Comparison of ENCODE assay signal across 1 cellular context in genomic region chr3:37054370-37054769, GRCh38.
TF ChIP-seq lines count a peak whose summit lies in the region.

No MANE protein-coding gene starts in this region.

TF ChIP-seq in K562, 482 proteins besides CTCF, POLR2A, EP300 and RAD21 (continued from another document):
- TF ChIP-seq, protein P1, sequence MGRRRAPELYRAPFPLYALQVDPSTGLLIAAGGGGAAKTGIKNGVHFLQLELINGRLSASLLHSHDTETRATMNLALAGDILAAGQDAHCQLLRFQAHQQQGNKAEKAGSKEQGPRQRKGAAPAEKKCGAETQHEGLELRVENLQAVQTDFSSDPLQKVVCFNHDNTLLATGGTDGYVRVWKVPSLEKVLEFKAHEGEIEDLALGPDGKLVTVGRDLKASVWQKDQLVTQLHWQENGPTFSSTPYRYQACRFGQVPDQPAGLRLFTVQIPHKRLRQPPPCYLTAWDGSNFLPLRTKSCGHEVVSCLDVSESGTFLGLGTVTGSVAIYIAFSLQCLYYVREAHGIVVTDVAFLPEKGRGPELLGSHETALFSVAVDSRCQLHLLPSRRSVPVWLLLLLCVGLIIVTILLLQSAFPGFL (CRISPR knock-in tag; IDR thresholded peaks at IDR 0.05): no peak
- TF ChIP-seq CSDE1 (IDR thresholded peaks at IDR 0.05) (no peak), TAL1 (IDR thresholded peaks at IDR 0.05) (no peak), ZBTB1 (CRISPR knock-in tag; IDR thresholded peaks at IDR 0.05; ENCODE audit: borderline replicate concordance, low read depth) (no peak), ZNF41 (CRISPR knock-in tag; conservative IDR thresholded peaks at IDR 0.05) (no peak), SMAD3 (CRISPR knock-in tag; conservative IDR thresholded peaks at IDR 0.05) (no peak), SAP30 (IDR thresholded peaks at IDR 0.05; ENCODE audit: borderline replicate concordance, insufficient read depth, low read depth, low read length, poor library complexity, severe bottlenecking) (no peak), MEF2D (tag; conservative IDR thresholded peaks at IDR 0.05; ENCODE audit: low read depth) (0 out of 2 replicates have a peak, but pooled peaks have one; percentile 58), NFIC (IDR thresholded peaks at IDR 0.05) (no peak), SRSF7 (optimal IDR thresholded peaks at IDR 0.05; ENCODE audit: low read depth, low read length) (no peak), ATF3 (IDR thresholded peaks at IDR 0.05) (peak; percentile 80), ATF3 (CRISPR knock-in tag; conservative IDR thresholded peaks at IDR 0.05) (no peak), ETV1 (tag; conservative IDR thresholded peaks at IDR 0.05; ENCODE audit: low read depth) (no peak), FOSL1 (tag; conservative IDR thresholded peaks at IDR 0.05) (peak; percentile 69), IRF1 (CRISPR knock-in tag; IDR thresholded peaks at IDR 0.05; ENCODE audit: borderline replicate concordance) (no peak), SMARCA4 (IDR thresholded peaks at IDR 0.05) (peak; percentile 21; the same call in 1 of the 2 replicates), PRPF4 (IDR thresholded peaks at IDR 0.05; ENCODE audit: insufficient read depth, low read depth, low read length, poor library complexity, severe bottlenecking) (no peak), MEF2A (IDR thresholded peaks at IDR 0.05; ENCODE audit: control insufficient read depth, low read depth, low read length) (peak; percentile 86), JUN (IDR thresholded peaks at IDR 0.05; ENCODE audit: borderline replicate concordance, low read depth, low read length) (0 out of 2 replicates have a peak, but pooled peaks have one; percentile 15), JUN (CRISPR knock-in tag; IDR thresholded peaks at IDR 0.05; ENCODE audit: borderline replicate concordance) (no peak), HMG20B (CRISPR knock-in tag; IDR thresholded peaks at IDR 0.05) (no peak), NR1H2 (CRISPR knock-in tag; IDR thresholded peaks at IDR 0.05) (no peak), JUND (IDR thresholded peaks at IDR 0.05; ENCODE audit: borderline replicate concordance, low read depth, low read length) (peak; percentile 70; the same call in 1 of the 2 replicates), JUND (tag; IDR thresholded peaks at IDR 0.05; ENCODE audit: borderline replicate concordance, low read depth, low read length) (peak; percentile 60; the same call in 2 of the 3 replicates), SP2 (IDR thresholded peaks at IDR 0.05; ENCODE audit: extremely low read depth, low read depth, low read length, poor library complexity, severe bottlenecking) (no peak), KDM1A (IDR thresholded peaks at IDR 0.05) (no peak), CBX1 (IDR thresholded peaks at IDR 0.05; ENCODE audit: low read depth) (no peak), POLR2H (tag; IDR thresholded peaks at IDR 0.05; ENCODE audit: low read depth) (peak; percentile 43), PHF20 (IDR thresholded peaks at IDR 0.05; ENCODE audit: partially characterized antibody) (no peak), ZNF384 (IDR thresholded peaks at IDR 0.05; ENCODE audit: low read depth, low read length) (no peak), FOXK1 (CRISPR knock-in tag; IDR thresholded peaks at IDR 0.05; ENCODE audit: borderline replicate concordance) (no peak)
- TF ChIP-seq, protein P2, sequence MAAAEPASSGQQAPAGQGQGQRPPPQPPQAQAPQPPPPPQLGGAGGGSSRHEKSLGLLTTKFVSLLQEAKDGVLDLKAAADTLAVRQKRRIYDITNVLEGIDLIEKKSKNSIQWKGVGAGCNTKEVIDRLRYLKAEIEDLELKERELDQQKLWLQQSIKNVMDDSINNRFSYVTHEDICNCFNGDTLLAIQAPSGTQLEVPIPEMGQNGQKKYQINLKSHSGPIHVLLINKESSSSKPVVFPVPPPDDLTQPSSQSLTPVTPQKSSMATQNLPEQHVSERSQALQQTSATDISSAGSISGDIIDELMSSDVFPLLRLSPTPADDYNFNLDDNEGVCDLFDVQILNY (CRISPR knock-in tag; IDR thresholded peaks at IDR 0.05): no peak
- TF ChIP-seq, protein P3, sequence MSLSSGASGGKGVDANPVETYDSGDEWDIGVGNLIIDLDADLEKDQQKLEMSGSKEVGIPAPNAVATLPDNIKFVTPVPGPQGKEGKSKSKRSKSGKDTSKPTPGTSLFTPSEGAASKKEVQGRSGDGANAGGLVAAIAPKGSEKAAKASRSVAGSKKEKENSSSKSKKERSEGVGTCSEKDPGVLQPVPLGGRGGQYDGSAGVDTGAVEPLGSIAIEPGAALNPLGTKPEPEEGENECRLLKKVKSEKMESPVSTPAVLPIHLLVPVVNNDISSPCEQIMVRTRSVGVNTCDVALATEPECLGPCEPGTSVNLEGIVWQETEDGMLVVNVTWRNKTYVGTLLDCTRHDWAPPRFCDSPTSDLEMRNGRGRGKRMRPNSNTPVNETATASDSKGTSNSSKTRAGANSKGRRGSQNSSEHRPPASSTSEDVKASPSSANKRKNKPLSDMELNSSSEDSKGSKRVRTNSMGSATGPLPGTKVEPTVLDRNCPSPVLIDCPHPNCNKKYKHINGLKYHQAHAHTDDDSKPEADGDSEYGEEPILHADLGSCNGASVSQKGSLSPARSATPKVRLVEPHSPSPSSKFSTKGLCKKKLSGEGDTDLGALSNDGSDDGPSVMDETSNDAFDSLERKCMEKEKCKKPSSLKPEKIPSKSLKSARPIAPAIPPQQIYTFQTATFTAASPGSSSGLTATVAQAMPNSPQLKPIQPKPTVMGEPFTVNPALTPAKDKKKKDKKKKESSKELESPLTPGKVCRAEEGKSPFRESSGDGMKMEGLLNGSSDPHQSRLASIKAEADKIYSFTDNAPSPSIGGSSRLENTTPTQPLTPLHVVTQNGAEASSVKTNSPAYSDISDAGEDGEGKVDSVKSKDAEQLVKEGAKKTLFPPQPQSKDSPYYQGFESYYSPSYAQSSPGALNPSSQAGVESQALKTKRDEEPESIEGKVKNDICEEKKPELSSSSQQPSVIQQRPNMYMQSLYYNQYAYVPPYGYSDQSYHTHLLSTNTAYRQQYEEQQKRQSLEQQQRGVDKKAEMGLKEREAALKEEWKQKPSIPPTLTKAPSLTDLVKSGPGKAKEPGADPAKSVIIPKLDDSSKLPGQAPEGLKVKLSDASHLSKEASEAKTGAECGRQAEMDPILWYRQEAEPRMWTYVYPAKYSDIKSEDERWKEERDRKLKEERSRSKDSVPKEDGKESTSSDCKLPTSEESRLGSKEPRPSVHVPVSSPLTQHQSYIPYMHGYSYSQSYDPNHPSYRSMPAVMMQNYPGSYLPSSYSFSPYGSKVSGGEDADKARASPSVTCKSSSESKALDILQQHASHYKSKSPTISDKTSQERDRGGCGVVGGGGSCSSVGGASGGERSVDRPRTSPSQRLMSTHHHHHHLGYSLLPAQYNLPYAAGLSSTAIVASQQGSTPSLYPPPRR (CRISPR knock-in tag; IDR thresholded peaks at IDR 0.05; ENCODE audit: borderline replicate concordance): no peak
- TF ChIP-seq, protein P4, sequence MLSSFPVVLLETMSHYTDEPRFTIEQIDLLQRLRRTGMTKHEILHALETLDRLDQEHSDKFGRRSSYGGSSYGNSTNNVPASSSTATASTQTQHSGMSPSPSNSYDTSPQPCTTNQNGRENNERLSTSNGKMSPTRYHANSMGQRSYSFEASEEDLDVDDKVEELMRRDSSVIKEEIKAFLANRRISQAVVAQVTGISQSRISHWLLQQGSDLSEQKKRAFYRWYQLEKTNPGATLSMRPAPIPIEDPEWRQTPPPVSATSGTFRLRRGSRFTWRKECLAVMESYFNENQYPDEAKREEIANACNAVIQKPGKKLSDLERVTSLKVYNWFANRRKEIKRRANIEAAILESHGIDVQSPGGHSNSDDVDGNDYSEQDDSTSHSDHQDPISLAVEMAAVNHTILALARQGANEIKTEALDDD (IDR thresholded peaks at IDR 0.05): peak; percentile 65; the same call in 1 of the 2 replicates
